Comparison of ENCODE assay signal across 23 cellular contexts in the genomic region with DNA sequence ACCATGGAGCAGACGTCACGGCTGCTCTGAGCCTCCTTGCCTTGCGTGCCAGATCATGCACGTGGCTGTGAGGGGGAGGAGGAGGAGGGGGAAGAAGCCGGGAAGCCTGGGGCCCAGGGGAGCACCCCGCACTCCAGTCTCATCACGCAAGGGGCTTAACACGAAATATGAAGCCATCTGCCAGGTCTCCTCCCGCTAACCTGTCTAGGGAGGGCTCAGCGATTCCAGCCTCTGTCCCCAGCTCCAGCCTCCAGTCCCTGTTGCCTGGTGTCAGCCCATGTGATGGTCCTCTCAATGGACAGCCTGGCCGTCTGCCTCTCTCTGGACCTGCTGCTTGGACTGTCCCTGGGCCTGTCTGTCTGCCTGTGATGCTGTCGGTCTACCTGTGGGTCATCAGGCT. TPM values are rescaled to one million over a fixed set of nuclear protein-coding genes. Genes with fewer than 3 reads are reported as not detected.
A peak's percentile ranks its signal among the peaks of the same experiment; 100 is the strongest.
DNase-seq lines count a peak whose midpoint lies in the region; ATAC-seq and TF ChIP-seq lines count a peak whose summit lies in the region.
"Had no signal": no experiment of that assay in that cellular context is flagged by ENCODE, and none has a peak within 500 bp of the region (broad histone marks: within the 10 kb centered on the region; RNA-seq: fewer than 3 reads in every experiment).

No MANE protein-coding gene starts in this region.

- peak; percentile 28 for DNase-seq in natural killer cell treated with Interleukin-12 subunit alpha and Interleukin-12 subunit beta and Interleukin-15 and Interleukin-18, amount 100 ng/mL, for 72 hours (ENCODE audit: low spot score)
- DNase-seq in natural killer cell (no peak), NCI-H524 (lab: John Stamatoyannopoulos, UW) (peak; percentile 90 to 93), WERI-Rb-1 (peak; percentile 91), DMS114 treated with DMSO at 0.1 percent for 48 hours (lab: John Stamatoyannopoulos, UW; ENCODE audit: unreplicated experiment) (no peak), NCI-H2227 treated with DMSO at 0.1 percent for 48 hours (lab: John Stamatoyannopoulos, UW) (no peak)
- DNase-seq: CD4-positive, CD25-positive, alpha-beta regulatory T cell; DMS153; GDM1; GOT3; Karpas-422; MV-4-11; NCI-H187; NCI-H345; NCI-H526; T-helper 1 cell; T-helper 9 cell had no signal

- H3K9me3 ChIP-seq in WERI-Rb-1 (ENCODE audit: severe bottlenecking), result no peaks in the 10 kb centered on the region
- H3K9me3 ChIP-seq: SJSA1 had no signal

- H3K4me3 ChIP-seq in WERI-Rb-1 (ENCODE audit: low read depth, low read length), result peak overlapping the region; percentile 22
- H3K4me3 ChIP-seq: SJSA1 had no signal

- H3K27me3 Mint-ChIP-seq in natural killer cell treated with Interleukin-12 subunit alpha and Interleukin-12 subunit beta and Interleukin-15 and Interleukin-18, amount 100 ng/mL, for 72 hours, result peaks cover 11 to 18% of the 10 kb centered on the region in 2 donors
- peaks cover 19 to 24% of the 10 kb centered on the region in 2 donors for H3K27me3 Mint-ChIP-seq in natural killer cell (ENCODE audit: low read depth in 2 of 2)

- no peaks in the 10 kb centered on the region for H3K36me3 Mint-ChIP-seq in natural killer cell treated with Interleukin-12 subunit alpha and Interleukin-12 subunit beta and Interleukin-15 and Interleukin-18, amount 100 ng/mL, for 72 hours
- H3K36me3 Mint-ChIP-seq in natural killer cell, result no peaks in the 10 kb centered on the region
- H3K36me3 Mint-ChIP-seq: CD4-positive, CD25-positive, alpha-beta regulatory T cell; IgD-negative memory B cell had no signal

- ATAC-seq in natural killer cell treated with Interleukin-12 subunit alpha and Interleukin-12 subunit beta and Interleukin-15 and Interleukin-18, amount 100 ng/mL, for 72 hours, result no peak
- ATAC-seq in natural killer cell, result no peak
- ATAC-seq in HG02885 (IDR thresholded peaks at IDR 0.05; ENCODE audit: poor library complexity, unreplicated experiment), result no peak
- ATAC-seq: HCT116 had no signal

- H3K27ac ChIP-seq in WERI-Rb-1, result peak overlapping the region; percentile 96
- H3K27ac ChIP-seq: RWPE1, SJSA1 had no signal

- H3K27me3 ChIP-seq in WERI-Rb-1 (ENCODE audit: insufficient read depth, low read depth, severe bottlenecking), result no peaks in the 10 kb centered on the region

- H3K36me3 ChIP-seq in WERI-Rb-1, result no peaks in the 10 kb centered on the region
- H3K36me3 ChIP-seq: SJSA1 had no signal

- H3K4me1 Mint-ChIP-seq in natural killer cell treated with Interleukin-12 subunit alpha and Interleukin-12 subunit beta and Interleukin-15 and Interleukin-18, amount 100 ng/mL, for 72 hours (ENCODE audit: low read depth in 2 of 2), result no peaks in the 10 kb centered on the region
- no peaks in the 10 kb centered on the region for H3K4me1 Mint-ChIP-seq in natural killer cell
- H3K4me1 Mint-ChIP-seq: CD4-positive, CD25-positive, alpha-beta regulatory T cell; IgD-negative memory B cell had no signal

- TF ChIP-seq CTCF in natural killer cell (IDR thresholded peaks at IDR 0.05), result no peak
- no peak for TF ChIP-seq CTCF in WERI-Rb-1 (IDR thresholded peaks at IDR 0.05; ENCODE audit: low read depth, low read length)

- H3K27ac Mint-ChIP-seq in natural killer cell treated with Interleukin-12 subunit alpha and Interleukin-12 subunit beta and Interleukin-15 and Interleukin-18, amount 100 ng/mL, for 72 hours, result no peak overlapping the region
- no peak overlapping the region for H3K27ac Mint-ChIP-seq in natural killer cell
- H3K27ac Mint-ChIP-seq: CD4-positive, CD25-positive, alpha-beta regulatory T cell; IgD-negative memory B cell had no signal

- intact Hi-C loops in natural killer cell (cut with micrococcal nuclease), result no loop called here

- H3K9me3 Mint-ChIP-seq in natural killer cell treated with Interleukin-12 subunit alpha and Interleukin-12 subunit beta and Interleukin-15 and Interleukin-18, amount 100 ng/mL, for 72 hours, result no peaks in the 10 kb centered on the region
- H3K9me3 Mint-ChIP-seq in natural killer cell, result no peaks in the 10 kb centered on the region
- H3K9me3 Mint-ChIP-seq: CD4-positive, CD25-positive, alpha-beta regulatory T cell had no signal

- H3K4me3 Mint-ChIP-seq in natural killer cell treated with Interleukin-12 subunit alpha and Interleukin-12 subunit beta and Interleukin-15 and Interleukin-18, amount 100 ng/mL, for 72 hours, result no peak overlapping the region
- no peak overlapping the region for H3K4me3 Mint-ChIP-seq in natural killer cell
- H3K4me3 Mint-ChIP-seq: CD4-positive, CD25-positive, alpha-beta regulatory T cell; IgD-negative memory B cell had no signal

RNA-seq across cellular contexts. Expression of a gene that starts 22.5 kb away (rescaled TPM):
- not detected for total RNA-seq in natural killer cell treated with Interleukin-12 subunit alpha and Interleukin-12 subunit beta and Interleukin-15 and Interleukin-18, amount 100 ng/mL, for 72 hours
- total RNA-seq in natural killer cell, result 1 to 10 TPM in 1 of 3 donors, under 1 TPM in 1, not detected in 1; 0.43 to 3.9 TPM
- total RNA-seq: CD4-positive, CD25-positive, alpha-beta regulatory T cell; M059J; SJSA1 had no signal

RNA-seq across cellular contexts. Expression of a gene that starts 29.5 kb away (rescaled TPM):
- total RNA-seq in natural killer cell treated with Interleukin-12 subunit alpha and Interleukin-12 subunit beta and Interleukin-15 and Interleukin-18, amount 100 ng/mL, for 72 hours, result not detected
- total RNA-seq in natural killer cell, result under 1 TPM in 1 of 3 donors, not detected in 2; 0.33 TPM
- total RNA-seq: CD4-positive, CD25-positive, alpha-beta regulatory T cell; M059J; SJSA1 had no signal

RNA-seq across cellular contexts. Expression of a gene that starts 39.1 kb away (rescaled TPM):
- total RNA-seq in natural killer cell treated with Interleukin-12 subunit alpha and Interleukin-12 subunit beta and Interleukin-15 and Interleukin-18, amount 100 ng/mL, for 72 hours, result not detected
- total RNA-seq in natural killer cell, result 1 to 10 TPM in 1 of 3 donors, under 1 TPM in 1, not detected in 1; 0.70 to 1.3 TPM
- total RNA-seq: CD4-positive, CD25-positive, alpha-beta regulatory T cell; M059J; SJSA1 had no signal

RNA-seq across cellular contexts. Expression of a gene that starts 50.7 kb away (rescaled TPM):
- not detected for total RNA-seq in natural killer cell treated with Interleukin-12 subunit alpha and Interleukin-12 subunit beta and Interleukin-15 and Interleukin-18, amount 100 ng/mL, for 72 hours
- not detected for total RNA-seq in natural killer cell
- total RNA-seq: CD4-positive, CD25-positive, alpha-beta regulatory T cell; M059J; SJSA1 had no signal

Comparison
In these comparisons a context has a peak if more than half of its experiments do, and no peak if none do; other contexts are left out.
1. DNase-seq: peak in natural killer cell treated with Interleukin-12 subunit alpha and Interleukin-12 subunit beta and Interleukin-15 and Interleukin-18, amount 100 ng/mL, for 72 hours (single experiment), NCI-H524 (2 of 2) and WERI-Rb-1 (single experiment); none in natural killer cell (single experiment), DMS114 treated with DMSO at 0.1 percent for 48 hours (single experiment) and NCI-H2227 treated with DMSO at 0.1 percent for 48 hours (single experiment).